In genomic region chr1:187952446-187952845, GRCh38 we compare ENCODE assay signal across 8 cellular contexts.
"Had no signal": no experiment of that assay in that cellular context is flagged by ENCODE, and none has a peak within 500 bp of the region (broad histone marks: within the 10 kb centered on the region; RNA-seq: fewer than 3 reads in every experiment).

No MANE protein-coding gene starts in this region.

- H3K4me3 ChIP-seq: GM23248, HAP-1 had no signal

- H3K36me3 Mint-ChIP-seq: IgD-negative memory B cell had no signal

- H3K9ac ChIP-seq: GM23248 had no signal

- H3K27ac ChIP-seq: GM23248, HL-60 had no signal

- DNase-seq: GM23248, GOT3, H7, HFFc6, KBM-7 had no signal

- H3K4me1 Mint-ChIP-seq: IgD-negative memory B cell had no signal

- H3K4me3 Mint-ChIP-seq: HFFc6, IgD-negative memory B cell had no signal

- H3K9me3 ChIP-seq: HAP-1 had no signal

- H2AFZ ChIP-seq: GM23248 had no signal

- H3K27ac Mint-ChIP-seq: HFFc6, IgD-negative memory B cell had no signal

- H3K36me3 ChIP-seq: HAP-1 had no signal

- H3K27me3 Mint-ChIP-seq: IgD-negative memory B cell had no signal
